ENCODE assay signal across 13 cellular contexts in the genomic region with DNA sequence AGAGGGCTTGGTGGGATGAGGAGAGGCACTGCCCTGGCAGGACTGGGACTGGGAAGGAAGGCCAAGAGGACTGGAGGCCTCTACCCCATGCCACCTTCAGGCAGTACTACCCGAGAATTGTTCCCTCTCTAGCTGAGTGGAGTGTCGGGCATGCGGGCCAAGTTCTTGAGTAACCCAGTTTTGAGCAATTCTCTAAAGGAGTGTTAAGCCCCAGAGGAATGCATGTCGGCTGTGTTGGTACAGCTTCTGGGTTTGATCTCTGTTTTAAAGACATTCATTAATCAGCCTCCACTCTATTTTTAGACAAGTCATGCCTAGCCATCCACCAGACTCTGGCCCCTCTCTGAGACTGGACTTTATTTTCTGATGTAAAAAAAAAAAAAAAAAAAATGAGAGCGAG.
DNase-seq lines count a peak whose midpoint lies in the region; ATAC-seq and TF ChIP-seq lines count a peak whose summit lies in the region.
"Had no signal": no experiment of that assay in that cellular context is flagged by ENCODE, and none has a peak within 500 bp of the region (broad histone marks: within the 10 kb centered on the region; RNA-seq: fewer than 3 reads in every experiment).

No MANE protein-coding gene starts in this region.

- H3K79me2 ChIP-seq in smooth muscle cell (ENCODE audit: low read depth), result no peaks in the 10 kb centered on the region

- H3K4me3 ChIP-seq in smooth muscle cell (no peak overlapping the region), HAP-1 (no peak overlapping the region)
- H3K4me3 ChIP-seq: pancreas had no signal

- no peaks in the 10 kb centered on the region for H3K9me3 ChIP-seq in smooth muscle cell (replicated peaks; ENCODE audit: low read depth)
- no peaks in the 10 kb centered on the region for H3K9me3 ChIP-seq in HAP-1
- H3K9me3 ChIP-seq: pancreas had no signal

- peak overlapping the region; percentile 88 for H3K27ac ChIP-seq in smooth muscle cell (ENCODE audit: low read depth)
- H3K27ac ChIP-seq: C4-2B, pancreas had no signal

- H3K4me1 ChIP-seq in smooth muscle cell (ENCODE audit: low read depth), result no peaks in the 10 kb centered on the region
- no peaks in the 10 kb centered on the region for H3K4me1 ChIP-seq in HAP-1
- H3K4me1 ChIP-seq: pancreas had no signal

- peaks cover 5% of the 10 kb centered on the region for H3F3A ChIP-seq in smooth muscle cell (ENCODE audit: low read depth)

- H4K20me1 ChIP-seq in smooth muscle cell (ENCODE audit: low read depth), result no peaks in the 10 kb centered on the region

- H3K36me3 ChIP-seq in smooth muscle cell (ENCODE audit: low read depth) (no peaks in the 10 kb centered on the region), HAP-1 (replicated peaks) (no peaks in the 10 kb centered on the region)
- H3K36me3 ChIP-seq: pancreas had no signal

- DNase-seq in GM04503 (ENCODE audit: low read depth) (peak; percentile 70), left lobe of liver (ENCODE audit: low spot score) (peak; percentile 47), smooth muscle cell (lab: John Stamatoyannopoulos, UW; ENCODE audit: unreplicated experiment) (no peak), cortex of kidney (lab: John Stamatoyannopoulos, UW) (no peak), ACHN (no peak), HAP-1 (ENCODE audit: low spot score in 2 of 2) (no peak)
- DNase-seq: H9, NCI-H1436, NCI-H526 treated with DMSO at 0.1 percent for 48 hours, pancreas had no signal

- in situ Hi-C loops in ACHN (cut with HindIII; ENCODE audit: low pct_ligation_motif_present, low pct_unique_long_range_greater_than_20kb, low sequenced_read_pairs) (no loop called here), HAP-1 (cut with MboI; ENCODE audit: low sequenced_read_pairs) (no loop called here)

- peak; percentile 49 for ATAC-seq in esophagus mucosa
- peak; percentile 72 for ATAC-seq in left lobe of liver
- ATAC-seq in HG03280 (IDR thresholded peaks at IDR 0.05; ENCODE audit: unreplicated experiment), result no peak

- 27% methylated on average over 5 of the region's 5 CpGs for WGBS in smooth muscle cell (ENCODE audit: low lambda C conversion rate)

- TF ChIP-seq CTCF in smooth muscle cell (IDR thresholded peaks at IDR 0.05; ENCODE audit: borderline replicate concordance, insufficient read depth, poor library complexity, severe bottlenecking), result no peak

- no peak overlapping the region for H2AFZ ChIP-seq in smooth muscle cell (ENCODE audit: low read depth)

- no peaks in the 10 kb centered on the region for H3K27me3 ChIP-seq in smooth muscle cell (ENCODE audit: low read depth)
- H3K27me3 ChIP-seq in HAP-1 (ENCODE audit: low read depth), result peaks cover 2% of the 10 kb centered on the region; the same call in 1 of the 2 replicates
- H3K27me3 ChIP-seq: pancreas had no signal

- peak overlapping the region; percentile 8 for H3K9ac ChIP-seq in smooth muscle cell (ENCODE audit: low read depth)

- H3K4me2 ChIP-seq in smooth muscle cell, result peak overlapping the region; percentile 78

Comparison
In these comparisons a context has a peak if more than half of its experiments do, and no peak if none do; other contexts are left out.
1. DNase-seq: peak in GM04503 (single experiment) and left lobe of liver (single experiment); none in smooth muscle cell (single experiment), cortex of kidney (single experiment), ACHN (single experiment) and HAP-1 (0 of 2).